In genomic region chr6:14776307-14776706, GRCh38 we compare ENCODE assay signal across 29 cellular contexts.
"Had no signal": no experiment of that assay in that cellular context is flagged by ENCODE, and none has a peak within 500 bp of the region (broad histone marks: within the 10 kb centered on the region; RNA-seq: fewer than 3 reads in every experiment).

No MANE protein-coding gene starts in this region.

- H3K36me3 Mint-ChIP-seq: activated naive CD4-positive, alpha-beta T cell treated with anti-CD3 and anti-CD28 coated beads, Interleukin-2, amount 50 U/mL, for 24 hours; activated naive CD8-positive, alpha-beta T cell treated with anti-CD3 and anti-CD28 coated beads, Interleukin-2, amount 10 ng/mL, durations not matched to agents 7 days and 5 days; brain; IgD-negative memory B cell had no signal

- H3K4me3 Mint-ChIP-seq: activated B cell treated with CpG ODN at 0.5 μM for 24 hours; activated CD8-positive, alpha-beta T cell treated with anti-CD3 and anti-CD28 coated beads for 36 hours; activated naive CD4-positive, alpha-beta T cell treated with anti-CD3 and anti-CD28 coated beads, Interleukin-2, amount 50 U/mL, for 24 hours; activated naive CD8-positive, alpha-beta T cell treated with anti-CD3 and anti-CD28 coated beads, Interleukin-2, amount 10 ng/mL, durations not matched to agents 7 days and 5 days; brain; IgD-negative memory B cell; T-helper 1 cell treated with Interleukin-12 subunit alpha and Interleukin-12 subunit beta and Interleukin-4 antibody, amounts not matched to agents 30 μg/mL and 1 μg/mL, for 36 hours; T-helper 2 cell treated with Interferon-gamma antibody and Interleukin-4, amounts not matched to agents 5 μg/mL and 100 μg/mL, for 36 hours had no signal

- H3K27ac Mint-ChIP-seq: activated B cell treated with CpG ODN at 0.5 μM for 24 hours; activated CD8-positive, alpha-beta T cell treated with anti-CD3 and anti-CD28 coated beads for 36 hours; activated naive CD8-positive, alpha-beta T cell treated with anti-CD3 and anti-CD28 coated beads, Interleukin-2, amount 10 ng/mL, durations not matched to agents 7 days and 5 days; activated T-helper 2 cell treated with anti-CD3 and anti-CD28 coated beads, Interferon-gamma antibody, Interleukin-2, Interleukin-4, amounts not matched to agents 10 μg/mL and 5 μg/mL and 100 μg/mL, durations not matched to agents 14 hours and 24 hours and 36 hours; brain; T-helper 1 cell treated with Interleukin-12 subunit alpha and Interleukin-12 subunit beta and Interleukin-4 antibody, amounts not matched to agents 30 μg/mL and 1 μg/mL, for 36 hours; T-helper 2 cell treated with Interferon-gamma antibody and Interleukin-4, amounts not matched to agents 5 μg/mL and 100 μg/mL, for 36 hours had no signal

- H3K4me3 ChIP-seq: MG63, SJCRH30 had no signal

- H3K27me3 ChIP-seq: MG63, SJCRH30 had no signal

- H3K4me1 ChIP-seq: SJCRH30 had no signal

- H3K4me2 ChIP-seq: SK-N-SH had no signal

- ATAC-seq: activated CD8-positive, alpha-beta T cell treated with anti-CD3 and anti-CD28 coated beads for 36 hours; Panc1 had no signal

- H3K36me3 ChIP-seq: MG63, SJCRH30 had no signal

- H3K9me3 ChIP-seq: MG63, SJCRH30, SK-N-SH had no signal

- H3K9me2 ChIP-seq: SK-N-SH had no signal

- H3K4me1 Mint-ChIP-seq: activated naive CD4-positive, alpha-beta T cell treated with anti-CD3 and anti-CD28 coated beads, Interleukin-2, amount 50 U/mL, for 24 hours; activated naive CD8-positive, alpha-beta T cell treated with anti-CD3 and anti-CD28 coated beads, Interleukin-2, amount 10 ng/mL, durations not matched to agents 7 days and 5 days had no signal

- FAIRE-seq: bronchial epithelial cell, TTC549 had no signal

- H3K27ac ChIP-seq: SJCRH30 had no signal

- H3K9ac ChIP-seq: SK-N-SH had no signal

- H3K9me3 Mint-ChIP-seq: activated CD8-positive, alpha-beta T cell treated with anti-CD3 and anti-CD28 coated beads for 36 hours; activated naive CD4-positive, alpha-beta T cell treated with anti-CD3 and anti-CD28 coated beads, Interleukin-2, amount 50 U/mL, for 24 hours; T-helper 2 cell treated with Interferon-gamma antibody and Interleukin-4, amounts not matched to agents 5 μg/mL and 100 μg/mL, for 36 hours had no signal

- H3K27me3 Mint-ChIP-seq: activated B cell treated with CpG ODN at 0.5 μM for 24 hours; activated CD8-positive, alpha-beta T cell treated with anti-CD3 and anti-CD28 coated beads for 36 hours; activated naive CD4-positive, alpha-beta T cell treated with anti-CD3 and anti-CD28 coated beads, Interleukin-2, amount 50 U/mL, for 24 hours; brain; IgD-negative memory B cell had no signal

- DNase-seq: activated B cell treated with CpG ODN at 0.5 μM for 24 hours; activated CD4-positive, alpha-beta T cell treated with anti-CD3 and anti-CD28 coated beads for 4 hours; activated CD4-positive, alpha-beta T cell treated with anti-CD3 and anti-CD28 coated beads, Interleukin-2, amount 50 U/mL, for 4 hours; activated CD4-positive, CD25-positive, alpha-beta regulatory T cell treated with anti-CD3 and anti-CD28 coated beads, Interleukin-2, amount 50 U/mL, for 72 hours; activated CD8-positive, alpha-beta T cell treated with anti-CD3 and anti-CD28 coated beads for 36 hours; activated gamma-delta T cell; activated naive CD4-positive, alpha-beta T cell treated with Interleukin-2 at 50 U/mL for 16 hours; activated naive CD8-positive, alpha-beta T cell treated with anti-CD3 and anti-CD28 coated beads, Interleukin-2, amount 10 ng/mL, durations not matched to agents 7 days and 5 days; activated T-cell treated with anti-CD3 and anti-CD28 coated beads, Interleukin-2, amount 50 U/mL, for 1 hour; caudate nucleus; Kasumi-1; KG1; MG63; NCI-H1048; NCI-H1436; NCI-H1694 treated with DMSO at 0.1 percent for 48 hours; NCI-H774; SHP77; SJCRH30; SK-N-SH had no signal
